In the genomic region with DNA sequence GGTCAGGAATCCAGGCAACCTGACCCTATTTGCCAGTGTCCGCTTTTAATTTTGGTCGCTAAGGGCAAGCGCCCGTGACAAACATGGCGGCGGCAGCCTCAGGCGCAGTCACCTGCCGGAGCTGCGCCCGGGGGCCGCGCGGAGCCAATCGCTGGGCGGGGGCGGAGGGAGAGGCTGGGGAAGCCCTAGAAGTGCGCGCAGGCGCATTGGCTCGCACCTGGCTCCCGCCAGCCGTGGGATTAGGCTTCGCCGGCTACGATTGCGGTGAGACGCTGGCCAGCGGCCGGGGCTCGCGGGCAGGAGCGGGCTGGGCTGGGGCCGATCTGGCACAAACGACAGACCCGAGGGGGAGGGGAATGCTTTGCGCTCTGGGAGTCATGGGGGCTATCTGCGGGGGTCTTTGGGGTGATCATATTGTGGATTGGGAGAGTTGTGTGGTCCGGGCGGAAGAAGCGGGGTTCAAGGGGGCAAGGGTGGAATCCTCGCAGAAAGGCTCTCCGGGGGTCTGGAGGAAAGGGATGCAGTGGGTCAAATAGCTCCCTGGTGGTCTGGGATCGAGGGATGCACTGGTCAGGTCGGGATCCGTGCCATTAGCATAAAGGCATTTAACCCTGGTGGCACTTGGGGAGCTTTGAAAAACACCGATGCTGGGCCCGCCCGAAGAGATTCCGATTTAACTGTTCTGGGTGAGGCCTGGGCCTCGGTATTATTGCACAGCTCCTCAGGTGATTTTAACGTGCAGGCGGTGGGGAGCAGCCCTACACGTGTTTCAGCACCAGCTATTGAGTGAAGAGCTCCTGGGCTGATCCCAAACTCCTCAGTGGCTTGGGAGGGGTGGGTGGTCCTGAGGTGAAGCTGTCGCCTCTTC, we compare ENCODE assay signal across 8 cellular contexts. TPM values are rescaled to one million over a fixed set of nuclear protein-coding genes. Genes with fewer than 3 reads are reported as not detected.
DNase-seq lines count a peak whose midpoint lies in the region; ATAC-seq and TF ChIP-seq lines count a peak whose summit lies in the region.

No MANE protein-coding gene starts in this region.

- no peaks in the 10 kb centered on the region for H3K36me3 ChIP-seq in adrenal gland (replicated peaks in 1 of 2)
- no peaks in the 10 kb centered on the region for H3K36me3 ChIP-seq in heart right ventricle

- no peaks in the 10 kb centered on the region for H3K9me3 Mint-ChIP-seq in progenitor cell of endocrine pancreas (ENCODE audit: low read depth)

- peak; percentile 50 to 55 for TF ChIP-seq POLR2A in adrenal gland (IDR thresholded peaks at IDR 0.05)

- TF ChIP-seq CTCF in adrenal gland (IDR thresholded peaks at IDR 0.05) (no peak), heart right ventricle (IDR thresholded peaks at IDR 0.05) (no peak), progenitor cell of endocrine pancreas (IDR thresholded peaks at IDR 0.05; ENCODE audit: unreplicated experiment) (no peak)

- DNase-seq in NCI-H1417 (lab: John Stamatoyannopoulos, UW) (peak; percentile 88 to 92 (median 90)), SW480 (ENCODE audit: low spot score) (peak; percentile 87), adrenal gland (peak; percentile 92 to 97 (median 96)), heart right ventricle (peak; percentile 90 to 94), progenitor cell of endocrine pancreas (ENCODE audit: low spot score, unreplicated experiment) (peak; percentile 95), ureter (ENCODE audit: low spot score) (peak; percentile 91)

- peaks cover 1% of the 10 kb centered on the region for H3K36me3 Mint-ChIP-seq in progenitor cell of endocrine pancreas (ENCODE audit: insufficient read depth)

- peaks cover 30% of the 10 kb centered on the region for H3K4me1 Mint-ChIP-seq in progenitor cell of endocrine pancreas (ENCODE audit: low read depth)

- H3K9me3 ChIP-seq in adrenal gland (replicated peaks in 1 of 3) = no peaks in the 10 kb centered on the region
- no peaks in the 10 kb centered on the region for H3K9me3 ChIP-seq in heart right ventricle

- peak overlapping the region; percentile 86 for H3K4me3 Mint-ChIP-seq in progenitor cell of endocrine pancreas (ENCODE audit: low read depth)

- ATAC-seq in HG02642 (IDR thresholded peaks at IDR 0.05; ENCODE audit: poor library complexity, unreplicated experiment) = peak; percentile 92
- peak; percentile 95 to 98 (median 97) for ATAC-seq in heart right ventricle

- H3K27me3 ChIP-seq in adrenal gland (no peaks in the 10 kb centered on the region), heart right ventricle (no peaks in the 10 kb centered on the region)

- H3K4me3 ChIP-seq in GM08714 (ENCODE audit: low read length) (peak overlapping the region; percentile 69), adrenal gland (peak overlapping the region in 3 of 4 donors; percentile 29 to 58 (median 57)), heart right ventricle (peak overlapping the region; percentile 19 to 65 (median 62))

- intact Hi-C loops in adrenal gland (cut with DNase I) = no loop called here
- intact Hi-C loops in heart right ventricle (cut with DNase I) = loop anchor here in 1 of 10 donors (5.0 kb wide), 1 partner anchor 39 kb away; the partner anchor contains the start of gene FBXL15

- H3K27ac Mint-ChIP-seq in progenitor cell of endocrine pancreas = peak overlapping the region; percentile 92

- H3K27me3 Mint-ChIP-seq in progenitor cell of endocrine pancreas = no peaks in the 10 kb centered on the region

- H3K27ac ChIP-seq in adrenal gland (no peak overlapping the region), heart right ventricle (peak overlapping the region in 4 of 10 donors; percentile 35 to 62 (median 49))

- WGBS in adrenal gland, 4 donors = 2 to 4% (median 3%) methylated on average over 28 to 54 of the region's 54 CpGs
- WGBS in heart right ventricle, 2 donors = 5% methylated on average over 54 of the region's 54 CpGs

- H3K4me1 ChIP-seq in adrenal gland (replicated peaks in 1 of 2) (peaks cover 0 to 10% of the 10 kb centered on the region in 2 donors), heart right ventricle (peaks cover 0 to 36% (median 12%) of the 10 kb centered on the region in 9 donors)

RNA-seq across cellular contexts. Expression of gene C10orf95, which starts 10.1 kb away (rescaled TPM):
- total RNA-seq in adrenal gland (under 1 TPM in 3 of 8 donors, not detected in 5; 0.14 to 0.28 (median 0.18) TPM), heart right ventricle (not detected), progenitor cell of endocrine pancreas (0.73 and 0.77 TPM in 2 replicates), ureter (1.5 TPM)
- polyA plus RNA-seq in adrenal gland (under 1 TPM in 2 of 3 donors, not detected in 1; 0.24 TPM), heart right ventricle (not detected)

RNA-seq across cellular contexts. Expression of gene CUEDC2, which starts 29.0 kb away (rescaled TPM):
- total RNA-seq in adrenal gland = 100 to 1,000 TPM in 1 of 8 donors, 10 to 100 TPM in 7; 76.9 to 115 (median 87.0) TPM
- polyA plus RNA-seq in adrenal gland = 10 to 100 TPM; 71.4 to 75.3 (median 73.1) TPM
- total RNA-seq in heart right ventricle = 10 to 100 TPM; 65.7 to 84.3 (median 79.1) TPM
- 10 to 100 TPM; 60.0 to 81.7 TPM for polyA plus RNA-seq in heart right ventricle
- total RNA-seq in progenitor cell of endocrine pancreas = 69.9 and 70.5 TPM in 2 replicates
- total RNA-seq in ureter = 51.9 TPM

RNA-seq across cellular contexts. Expression of gene FBXL15, which starts 40.8 kb away (rescaled TPM):
- total RNA-seq in adrenal gland (10 to 100 TPM; 21.6 to 61.9 (median 33.9) TPM), heart right ventricle (10 to 100 TPM in 5 of 10 donors, 1 to 10 TPM in 5; 6.7 to 10.5 (median 9.9) TPM), progenitor cell of endocrine pancreas (14.0 and 14.9 TPM in 2 replicates), ureter (8.7 TPM)
- polyA plus RNA-seq in adrenal gland (10 to 100 TPM in 2 of 3 donors, 1 to 10 TPM in 1; 2.1 to 26.1 (median 25.5) TPM), heart right ventricle (10 to 100 TPM; 10.4 to 19.2 TPM)

RNA-seq across cellular contexts. Expression of gene ACTR1A, which starts 41.1 kb away (rescaled TPM):
- total RNA-seq in adrenal gland (100 to 1,000 TPM in 5 of 8 donors, 10 to 100 TPM in 3; 80.4 to 154 (median 106) TPM), heart right ventricle (100 to 1,000 TPM in 8 of 10 donors, 10 to 100 TPM in 2; 90.1 to 138 (median 110) TPM), progenitor cell of endocrine pancreas (87.2 and 104 TPM in 2 replicates), ureter (87.1 TPM)
- polyA plus RNA-seq in adrenal gland (100 to 1,000 TPM in 2 of 3 donors, 10 to 100 TPM in 1; 68.1 to 117 (median 102) TPM), heart right ventricle (100 to 1,000 TPM; 102 to 113 TPM)

RNA-seq across cellular contexts. Expression of gene SUFU, which starts 42.4 kb away (rescaled TPM):
- 10 to 100 TPM in 6 of 8 donors, 1 to 10 TPM in 2; 8.3 to 20.2 (median 13.0) TPM for total RNA-seq in adrenal gland
- polyA plus RNA-seq in adrenal gland = 10 to 100 TPM in 1 of 3 donors, 1 to 10 TPM in 2; 4.3 to 11.8 (median 8.3) TPM
- 10 to 100 TPM in 1 of 10 donors, 1 to 10 TPM in 9; 5.7 to 10.1 (median 7.5) TPM for total RNA-seq in heart right ventricle
- polyA plus RNA-seq in heart right ventricle = 1 to 10 TPM; 3.3 to 4.9 TPM
- 23.0 and 25.8 TPM in 2 replicates for total RNA-seq in progenitor cell of endocrine pancreas
- 25.5 TPM for total RNA-seq in ureter
